ENCODE assay signal across 23 cellular contexts in genomic region chr18:2240311-2240705, GRCh38.
DNase-seq lines count a peak whose midpoint lies in the region; FAIRE-seq and TF ChIP-seq lines count a peak whose summit lies in the region.
"Had no signal": no experiment of that assay in that cellular context is flagged by ENCODE, and none has a peak within 500 bp of the region (broad histone marks: within the 10 kb centered on the region; RNA-seq: fewer than 3 reads in every experiment).

No MANE protein-coding gene starts in this region.

- H3K36me3 ChIP-seq in SJSA1 (no peaks in the 10 kb centered on the region), smooth muscle cell (ENCODE audit: low read depth) (no peaks in the 10 kb centered on the region)
- H3K36me3 ChIP-seq: heart right ventricle, left lung, Peyer's patch, SJCRH30, uterus had no signal

- H3K9ac ChIP-seq in smooth muscle cell (ENCODE audit: low read depth) = peak overlapping the region; percentile 23

- H3K36me3 Mint-ChIP-seq in endothelial cell (ENCODE audit: low read depth, unreplicated experiment) = no peaks in the 10 kb centered on the region
- H3K36me3 Mint-ChIP-seq: activated naive CD4-positive, alpha-beta T cell treated with anti-CD3 and anti-CD28 coated beads, Interleukin-2, amount 50 U/mL, for 72 hours had no signal

- peaks cover 7% of the 10 kb centered on the region for H3F3A ChIP-seq in smooth muscle cell (ENCODE audit: low read depth)

- no peak overlapping the region for H3K4me3 Mint-ChIP-seq in endothelial cell (ENCODE audit: unreplicated experiment)
- H3K4me3 Mint-ChIP-seq: B cell; nephron; T-helper 1 cell treated with Interleukin-12 subunit alpha and Interleukin-12 subunit beta and Interleukin-4 antibody, amounts not matched to agents 30 μg/mL and 1 μg/mL, for 36 hours had no signal

- DNase-seq in ELR (ENCODE audit: low read depth) (peak; percentile 8), SJSA1 (ENCODE audit: low read depth in 1 of 2, low spot score in 2 of 2) (no peak), fibroblast of mammary gland (ENCODE audit: low read depth) (peak; percentile 69), smooth muscle cell (lab: John Stamatoyannopoulos, UW; ENCODE audit: unreplicated experiment) (no peak), H54 (ENCODE audit: insufficient read length, low spot score) (no peak), endothelial cell (ENCODE audit: low spot score) (no peak), anterior cingulate cortex (lab: John Stamatoyannopoulos, UW) (no peak)
- DNase-seq: activated CD4-positive, alpha-beta T cell treated with anti-CD3 and anti-CD28 coated beads for 48 hours; DMS79; effector CD8-positive, alpha-beta T cell; heart right ventricle; left lung; NCI-H1417; Peyer's patch; SJCRH30; uterus had no signal

- H3K4me1 ChIP-seq in SJSA1 (replicated peaks) = peaks cover 22% of the 10 kb centered on the region
- H3K4me1 ChIP-seq in smooth muscle cell (ENCODE audit: low read depth) = peaks cover 18% of the 10 kb centered on the region
- H3K4me1 ChIP-seq: heart right ventricle, left lung, Peyer's patch, SJCRH30, uterus had no signal

- H3K27ac ChIP-seq in SJSA1 (peak overlapping the region; percentile 68), smooth muscle cell (ENCODE audit: low read depth) (peak overlapping the region; percentile 89)
- H3K27ac ChIP-seq: heart right ventricle, HL-60, left lung, Peyer's patch, SJCRH30, uterus had no signal

- H3K4me2 ChIP-seq in smooth muscle cell = peak overlapping the region; percentile 83

- FAIRE-seq in H54 (lab: Jason Lieb, UNC) = no peak
- FAIRE-seq: GM12892, GM19239 had no signal

- peaks cover 4% of the 10 kb centered on the region for H3K4me1 Mint-ChIP-seq in endothelial cell (ENCODE audit: unreplicated experiment)
- H3K4me1 Mint-ChIP-seq: B cell, nephron had no signal

- no peak for TF ChIP-seq CTCF in fibroblast of mammary gland (conservative IDR thresholded peaks at IDR 0.05; ENCODE audit: control insufficient read depth, insufficient read depth, low read depth, low read length)
- TF ChIP-seq CTCF in smooth muscle cell (IDR thresholded peaks at IDR 0.05; ENCODE audit: borderline replicate concordance, insufficient read depth, poor library complexity, severe bottlenecking) = no peak
- TF ChIP-seq CTCF in endothelial cell (IDR thresholded peaks at IDR 0.05; ENCODE audit: unreplicated experiment) = no peak

- H3K4me3 ChIP-seq in SJSA1 (no peak overlapping the region), fibroblast of mammary gland (ENCODE audit: control insufficient read depth, low read depth, low read length) (no peak overlapping the region), smooth muscle cell (no peak overlapping the region)
- H3K4me3 ChIP-seq: heart right ventricle, left lung, Peyer's patch, SJCRH30, uterus had no signal

- no peaks in the 10 kb centered on the region for H3K27me3 Mint-ChIP-seq in endothelial cell (ENCODE audit: unreplicated experiment)

- H3K9me3 ChIP-seq in SJSA1 (replicated peaks) = no peaks in the 10 kb centered on the region
- H3K9me3 ChIP-seq in smooth muscle cell (replicated peaks; ENCODE audit: low read depth) = no peaks in the 10 kb centered on the region
- H3K9me3 ChIP-seq: heart right ventricle, left lung, Peyer's patch, SJCRH30, uterus had no signal

- no peaks in the 10 kb centered on the region for H3K79me2 ChIP-seq in smooth muscle cell (ENCODE audit: low read depth)

- no peak overlapping the region for H3K27ac Mint-ChIP-seq in endothelial cell (ENCODE audit: unreplicated experiment)
- H3K27ac Mint-ChIP-seq: activated naive CD4-positive, alpha-beta T cell treated with anti-CD3 and anti-CD28 coated beads, Interleukin-2, amount 50 U/mL, for 72 hours; B cell; T-helper 1 cell treated with Interleukin-12 subunit alpha and Interleukin-12 subunit beta and Interleukin-4 antibody, amounts not matched to agents 30 μg/mL and 1 μg/mL, for 36 hours had no signal

- no peak for TF ChIP-seq POLR2A in H54 (IDR thresholded peaks at IDR 0.05; ENCODE audit: low read depth, low read length)

- 23% methylated on average over 4 of the region's 4 CpGs for WGBS in smooth muscle cell (ENCODE audit: low lambda C conversion rate)

- no peaks in the 10 kb centered on the region for H3K9me3 Mint-ChIP-seq in endothelial cell (ENCODE audit: unreplicated experiment)
- H3K9me3 Mint-ChIP-seq: activated naive CD4-positive, alpha-beta T cell treated with anti-CD3 and anti-CD28 coated beads, Interleukin-2, amount 50 U/mL, for 72 hours; nephron; T-helper 1 cell treated with Interleukin-12 subunit alpha and Interleukin-12 subunit beta and Interleukin-4 antibody, amounts not matched to agents 30 μg/mL and 1 μg/mL, for 36 hours had no signal

- H2AFZ ChIP-seq in smooth muscle cell (ENCODE audit: low read depth) = no peak overlapping the region

- no peaks in the 10 kb centered on the region for H3K27me3 ChIP-seq in SJSA1 (replicated peaks)
- no peaks in the 10 kb centered on the region for H3K27me3 ChIP-seq in smooth muscle cell (ENCODE audit: low read depth)
- H3K27me3 ChIP-seq: Peyer's patch, uterus had no signal

- no peaks in the 10 kb centered on the region for H4K20me1 ChIP-seq in smooth muscle cell (ENCODE audit: low read depth)

Comparison
In these comparisons a context has a peak if more than half of its experiments do, and no peak if none do; other contexts are left out.
1. DNase-seq: peak in ELR (single experiment) and fibroblast of mammary gland (single experiment); none in SJSA1 (0 of 2), smooth muscle cell (single experiment), H54 (single experiment), endothelial cell (single experiment) and anterior cingulate cortex (0 of 58).